In genomic region chr7:103065666-103066065, GRCh38 we compare ENCODE assay signal across 9 cellular contexts. TPM values are rescaled to one million over a fixed set of nuclear protein-coding genes. Genes with fewer than 3 reads are reported as not detected.
DNase-seq lines count a peak whose midpoint lies in the region; ATAC-seq lines count a peak whose summit lies in the region.
"Had no signal": no experiment of that assay in that cellular context is flagged by ENCODE, and none has a peak within 500 bp of the region (broad histone marks: within the 10 kb centered on the region; RNA-seq: fewer than 3 reads in every experiment).

No MANE protein-coding gene starts in this region.

- no peak overlapping the region for H3K27ac ChIP-seq in CD8-positive, alpha-beta memory T cell (ENCODE audit: low read depth, low read length)
- H3K27ac ChIP-seq: pancreas had no signal

- H3K27me3 Mint-ChIP-seq in CD8-positive, alpha-beta memory T cell = peaks cover 4 to 6% of the 10 kb centered on the region in 2 donors

- H3K36me3 Mint-ChIP-seq in CD8-positive, alpha-beta memory T cell = peaks cover 0 to 3% (median 0%) of the 10 kb centered on the region in 3 donors

- no peaks in the 10 kb centered on the region for H3K9me3 Mint-ChIP-seq in CD8-positive, alpha-beta memory T cell

- CTCF ChIA-PET in CD8-positive, alpha-beta memory T cell (lab: Charles Lee) = interaction anchor here (1.2 to 1.4 kb wide), 3 partner anchors 9 to 308 kb away, joined by 4 to 6 read pairs (median 5); partner anchors contain the start of genes ARMC10 and FBXL13

- ATAC-seq in GM21619 (IDR thresholded peaks at IDR 0.05; ENCODE audit: unreplicated experiment) = peak; percentile 57
- ATAC-seq in left cardiac atrium = peak; percentile 32 to 50
- ATAC-seq in HG03159 (IDR thresholded peaks at IDR 0.05; ENCODE audit: unreplicated experiment) = no peak
- ATAC-seq in GM19467 (IDR thresholded peaks at IDR 0.05; ENCODE audit: unreplicated experiment) = no peak

- H3K4me1 Mint-ChIP-seq in CD8-positive, alpha-beta memory T cell = no peaks in the 10 kb centered on the region

- H3K27ac Mint-ChIP-seq in CD8-positive, alpha-beta memory T cell = no peak overlapping the region

- no peak overlapping the region for H3K9ac ChIP-seq in NT2/D1 (ENCODE audit: insufficient read length, low read depth)

- H3K4me3 ChIP-seq in CD8-positive, alpha-beta memory T cell (ENCODE audit: low read length) = no peak overlapping the region
- no peak overlapping the region for H3K4me3 ChIP-seq in NT2/D1 (ENCODE audit: insufficient read length, low read depth)
- H3K4me3 ChIP-seq: pancreas had no signal

- no peaks in the 10 kb centered on the region for H3K36me3 ChIP-seq in CD8-positive, alpha-beta memory T cell (ENCODE audit: insufficient read depth, low read length)
- no peaks in the 10 kb centered on the region for H3K36me3 ChIP-seq in NT2/D1 (ENCODE audit: insufficient read depth, insufficient read length, low read length)
- H3K36me3 ChIP-seq: pancreas had no signal

- peak; percentile 6 to 57 (median 17) for DNase-seq in CD8-positive, alpha-beta memory T cell
- DNase-seq in NT2/D1 (ENCODE audit: low read depth, low spot score) (peak; percentile 27), left cardiac atrium (no peak)
- DNase-seq in activated T-cell treated with anti-CD3 and anti-CD28 coated beads, Interleukin-2, amount 50 U/mL, for 48 hours = peak; percentile 68 to 71
- DNase-seq in stimulated activated CD8-positive, alpha-beta memory T cell treated with anti-CD3 and anti-CD28 coated beads, Interleukin-2, amount 100 ng/mL, for 48 hours (ENCODE audit: low read depth in 2 of 2) = peak; percentile 36 to 47
- DNase-seq: pancreas had no signal

- H3K4me3 Mint-ChIP-seq in CD8-positive, alpha-beta memory T cell = no peak overlapping the region

- intact Hi-C loops in left cardiac atrium (cut with DNase I) = no loop called here

- no peaks in the 10 kb centered on the region for H3K27me3 ChIP-seq in CD8-positive, alpha-beta memory T cell (ENCODE audit: insufficient read depth, low read length, poor library complexity, severe bottlenecking)
- H3K27me3 ChIP-seq in NT2/D1 (ENCODE audit: insufficient read depth, insufficient read length) = no peaks in the 10 kb centered on the region
- H3K27me3 ChIP-seq: pancreas had no signal

- no peaks in the 10 kb centered on the region for H3K4me1 ChIP-seq in CD8-positive, alpha-beta memory T cell (ENCODE audit: insufficient read depth, low read length)
- no peaks in the 10 kb centered on the region for H3K4me1 ChIP-seq in NT2/D1 (ENCODE audit: insufficient read depth, insufficient read length)

- no peaks in the 10 kb centered on the region for H3K9me3 ChIP-seq in CD8-positive, alpha-beta memory T cell (ENCODE audit: low read length)
- peaks cover 13% of the 10 kb centered on the region; the same call in 1 of the 2 replicates for H3K9me3 ChIP-seq in NT2/D1 (ENCODE audit: insufficient read depth, low read length)
- H3K9me3 ChIP-seq: pancreas had no signal

- POLR2A ChIA-PET in CD8-positive, alpha-beta memory T cell (lab: Charles Lee) = no interaction called here

RNA-seq across cellular contexts. Expression of gene FBXL13, which starts 8.9 kb away (rescaled TPM):
- under 1 TPM; 0.62 to 0.66 TPM for total RNA-seq in CD8-positive, alpha-beta memory T cell
- polyA plus RNA-seq in CD8-positive, alpha-beta memory T cell = 0.43 TPM
- total RNA-seq in left cardiac atrium = under 1 TPM; 0.65 to 0.68 TPM

RNA-seq across cellular contexts. Expression of gene ARMC10, which starts 9.3 kb away (rescaled TPM):
- 10 to 100 TPM; 56.6 to 57.3 TPM for total RNA-seq in CD8-positive, alpha-beta memory T cell
- polyA plus RNA-seq in CD8-positive, alpha-beta memory T cell = 44.1 TPM
- total RNA-seq in left cardiac atrium = 10 to 100 TPM; 21.2 to 22.7 TPM

Comparison
In these comparisons a context has a peak if more than half of its experiments do, and no peak if none do; other contexts are left out.
1. ATAC-seq: peak in GM21619 (single experiment) and left cardiac atrium (2 of 2); none in HG03159 (single experiment) and GM19467 (single experiment).